18 cellular contexts compared by ENCODE assay signal in the genomic region with DNA sequence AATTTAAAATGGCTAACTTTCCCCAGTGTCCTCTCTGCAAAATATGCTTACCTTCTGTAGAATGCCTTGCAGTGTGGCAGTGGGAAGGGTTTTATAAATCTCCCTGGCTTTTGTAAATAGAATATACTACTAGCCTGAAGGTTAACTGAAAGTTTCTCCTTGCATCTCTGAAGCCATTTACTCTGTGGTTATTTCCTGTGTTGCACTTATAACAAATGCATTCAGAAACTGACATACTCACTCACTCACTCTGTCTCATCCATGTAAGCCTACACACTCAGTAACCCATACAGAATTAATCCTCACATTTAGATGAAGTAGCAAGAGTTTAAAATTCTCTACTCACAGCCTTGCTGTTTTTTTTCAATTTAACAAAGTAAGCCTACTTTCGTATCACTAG.
"Had no signal": no experiment of that assay in that cellular context is flagged by ENCODE, and none has a peak within 500 bp of the region (broad histone marks: within the 10 kb centered on the region; RNA-seq: fewer than 3 reads in every experiment).

No MANE protein-coding gene starts in this region.

- H3K9me3 ChIP-seq: esophagus squamous epithelium, ovary, psoas muscle, sigmoid colon, stomach, thyroid gland had no signal

- H3K27ac ChIP-seq: esophagus squamous epithelium, ovary, psoas muscle, sigmoid colon, stomach, thyroid gland had no signal

- H3K4me1 ChIP-seq: esophagus squamous epithelium, psoas muscle, sigmoid colon, stomach, thyroid gland had no signal

- H3K27me3 ChIP-seq: esophagus squamous epithelium, ovary, sigmoid colon, stomach, thyroid gland had no signal

- H3K36me3 ChIP-seq: ovary, thyroid gland had no signal

- H3K4me3 ChIP-seq: esophagus squamous epithelium, lung, ovary, psoas muscle, sigmoid colon, stomach, thyroid gland had no signal

- DNase-seq: cortex of kidney; effector memory CD8-positive, alpha-beta T cell; erythroblast; esophagus squamous epithelium; kidney; natural killer cell; occipital lobe; ovary; posterior cingulate gyrus; psoas muscle; right cardiac atrium; sigmoid colon; stimulated activated CD4-positive, alpha-beta T cell treated with anti-CD3 and anti-CD28 coated beads, Interleukin-2, amount 100 ng/mL, for 24 hours; stimulated activated CD4-positive, alpha-beta T cell treated with anti-CD3 and anti-CD28 coated beads, Interleukin-4, amount 100 ng/mL, for 24 hours; stimulated activated naive CD4-positive, alpha-beta T cell treated with Interleukin-2 at 50 U/mL for 16 hours; stomach; thyroid gland had no signal
